Comparison of ENCODE assay signal across 17 cellular contexts in genomic region chr5:14701556-14701955, GRCh38. TPM values are rescaled to one million over a fixed set of nuclear protein-coding genes. Genes with fewer than 3 reads are reported as not detected.
DNase-seq lines count a peak whose midpoint lies in the region; TF ChIP-seq lines count a peak whose summit lies in the region.
"Had no signal": no experiment of that assay in that cellular context is flagged by ENCODE, and none has a peak within 500 bp of the region (broad histone marks: within the 10 kb centered on the region; RNA-seq: fewer than 3 reads in every experiment).

No MANE protein-coding gene starts in this region.

- H3K79me1 ChIP-seq in H9 (ENCODE audit: insufficient read depth, low read depth, low read length, poor library complexity, severe bottlenecking): no peaks in the 10 kb centered on the region

- H3K9ac ChIP-seq in H9 (ENCODE audit: extremely low read depth, insufficient read length, low read length): no peak overlapping the region

- H3K23me2 ChIP-seq in H9 (ENCODE audit: insufficient read length, low read depth, low read length, poor library complexity, severe bottlenecking): no peaks in the 10 kb centered on the region

- H3K36me3 ChIP-seq in suprapubic skin (peaks cover 26% of the 10 kb centered on the region), BE2C (peaks cover 9% of the 10 kb centered on the region)
- H3K36me3 ChIP-seq: ovary, thoracic aorta had no signal

- H3K27me3 Mint-ChIP-seq in activated naive CD4-positive, alpha-beta T cell treated with anti-CD3 and anti-CD28 coated beads, Interleukin-2, amount 50 U/mL, for 24 hours: no peaks in the 10 kb centered on the region
- H3K27me3 Mint-ChIP-seq in activated CD4-positive, alpha-beta memory T cell treated with anti-CD3 and anti-CD28 coated beads, Interleukin-2, amount 10 ng/mL, durations not matched to agents 7 days and 5 days: no peaks in the 10 kb centered on the region
- H3K27me3 Mint-ChIP-seq in H9 (ENCODE audit: low read depth): no peaks in the 10 kb centered on the region

- no peaks in the 10 kb centered on the region for H3K9me3 ChIP-seq in suprapubic skin
- no peaks in the 10 kb centered on the region for H3K9me3 ChIP-seq in H9 (ENCODE audit: control insufficient read depth, low read depth, low read length)
- H3K9me3 ChIP-seq in BE2C: no peaks in the 10 kb centered on the region
- H3K9me3 ChIP-seq: ovary, thoracic aorta had no signal

- no peak overlapping the region for H3K14ac ChIP-seq in H9 (ENCODE audit: insufficient read depth, low read length)

- no peak for DNase-seq in activated naive CD4-positive, alpha-beta T cell treated with anti-CD3 and anti-CD28 coated beads, Interleukin-2, amount 50 U/mL, for 16 hours
- no peak for DNase-seq in activated CD4-positive, alpha-beta memory T cell treated with anti-CD3 and anti-CD28 coated beads, Interleukin-2, amount 10 ng/mL, durations not matched to agents 7 days and 5 days
- DNase-seq in epithelial cell of prostate (ENCODE audit: low read depth, low spot score) (no peak), suprapubic skin (ENCODE audit: low spot score in 2 of 2) (no peak), dermis blood vessel endothelial cell (no peak), H9 (no peak), BE2C (no peak)
- DNase-seq: activated CD4-positive, CD25-positive, alpha-beta regulatory T cell; activated T-cell treated with anti-CD3 and anti-CD28 coated beads, Interleukin-2, amount 50 U/mL, for 4 hours; aorta; left ventricle myocardium superior; MM.1S; NCI-H187 treated with DMSO at 0.1 percent for 48 hours; ovary had no signal

- no peak overlapping the region for H3K23ac ChIP-seq in H9 (ENCODE audit: insufficient read length, low read depth, low read length)

- H3K4ac ChIP-seq in H9 (ENCODE audit: low read depth, low read length): no peak overlapping the region

- CTCF ChIA-PET in activated CD4-positive, alpha-beta memory T cell treated with anti-CD3 and anti-CD28 coated beads, Interleukin-2, amount 10 ng/mL, durations not matched to agents 7 days and 5 days (lab: Charles Lee): interaction anchor here (1.1 kb wide), 1 partner anchor 16 kb away, joined by 4 read pairs; no protein-coding TSS in a partner anchor

- no peak overlapping the region for H3T11ph ChIP-seq in H9 (ENCODE audit: low read length)

- no peak overlapping the region for H2BK120ac ChIP-seq in H9 (ENCODE audit: low read depth, low read length, poor library complexity, severe bottlenecking)

- H4K91ac ChIP-seq in H9 (ENCODE audit: insufficient read length, low read depth, low read length): no peak overlapping the region

- no peaks in the 10 kb centered on the region for H3K79me2 ChIP-seq in H9 (ENCODE audit: insufficient read depth, low read length)

- peaks cover 80% of the 10 kb centered on the region for H3K4me1 Mint-ChIP-seq in activated naive CD4-positive, alpha-beta T cell treated with anti-CD3 and anti-CD28 coated beads, Interleukin-2, amount 50 U/mL, for 24 hours
- H3K4me1 Mint-ChIP-seq in activated CD4-positive, alpha-beta memory T cell treated with anti-CD3 and anti-CD28 coated beads, Interleukin-2, amount 10 ng/mL, durations not matched to agents 7 days and 5 days: peaks cover 80% of the 10 kb centered on the region
- H3K4me1 Mint-ChIP-seq in H9: peaks cover 2% of the 10 kb centered on the region in 2 experiments; a peak in 2 of 4 replicates

- 96% methylated on average over 10 of the region's 10 CpGs for WGBS in suprapubic skin
- WGBS in H9 (ENCODE audit: extremely low coverage, insufficient read length, low lambda C conversion rate): no CpG with 5 or more reads among the region's 10 CpGs

- H3K56ac ChIP-seq in H9 (ENCODE audit: insufficient read length, low read depth, low read length): no peak overlapping the region

- no peak overlapping the region for H2BK15ac ChIP-seq in H9 (ENCODE audit: low read depth, low read length)

- H2AK5ac ChIP-seq in H9 (ENCODE audit: insufficient read length, low read length): no peak overlapping the region

- H4K20me1 ChIP-seq in H9 (ENCODE audit: control insufficient read depth, insufficient read depth, insufficient read length): peaks cover 2% of the 10 kb centered on the region

- peaks cover 43% of the 10 kb centered on the region for H3K36me3 Mint-ChIP-seq in activated naive CD4-positive, alpha-beta T cell treated with anti-CD3 and anti-CD28 coated beads, Interleukin-2, amount 50 U/mL, for 24 hours
- H3K36me3 Mint-ChIP-seq in activated CD4-positive, alpha-beta memory T cell treated with anti-CD3 and anti-CD28 coated beads, Interleukin-2, amount 10 ng/mL, durations not matched to agents 7 days and 5 days (ENCODE audit: low read depth): peaks cover 89% of the 10 kb centered on the region
- peaks cover 8 to 52% (median 12%) of the 10 kb centered on the region in 3 experiments; a peak in 6 of 7 replicates for H3K36me3 Mint-ChIP-seq in H9 (ENCODE audit: insufficient read depth in 1 of 3, low read depth in 3 of 3)

- H3K9me3 Mint-ChIP-seq in activated naive CD4-positive, alpha-beta T cell treated with anti-CD3 and anti-CD28 coated beads, Interleukin-2, amount 50 U/mL, for 24 hours: peaks cover 4% of the 10 kb centered on the region
- H3K9me3 Mint-ChIP-seq in activated CD4-positive, alpha-beta memory T cell treated with anti-CD3 and anti-CD28 coated beads, Interleukin-2, amount 10 ng/mL, durations not matched to agents 7 days and 5 days: no peaks in the 10 kb centered on the region
- no peaks in the 10 kb centered on the region for H3K9me3 Mint-ChIP-seq in H9
- H3K9me3 Mint-ChIP-seq: activated T-cell treated with anti-CD3 and anti-CD28 coated beads, Interleukin-2, amount 50 U/mL, for 4 hours had no signal

- H3K4me2 ChIP-seq in H9 (ENCODE audit: insufficient read depth, insufficient read length, low read length): no peak overlapping the region

- H3K27ac ChIP-seq in epithelial cell of prostate (peak overlapping the region; percentile 71), suprapubic skin (peak overlapping the region; percentile 61), H9 (ENCODE audit: insufficient read length, low read depth, low read length) (no peak overlapping the region)
- H3K27ac ChIP-seq: foreskin keratinocyte, ovary had no signal

- POLR2A ChIA-PET in activated CD4-positive, alpha-beta memory T cell treated with anti-CD3 and anti-CD28 coated beads, Interleukin-2, amount 10 ng/mL, durations not matched to agents 7 days and 5 days (lab: Charles Lee): interaction anchor here (1.4 to 2.9 kb wide), 2 partner anchors 15 to 34 kb away, joined by 3 to 8 read pairs; no protein-coding TSS in a partner anchor

- H3K27me3 ChIP-seq in suprapubic skin (no peaks in the 10 kb centered on the region), H9 (ENCODE audit: insufficient read depth, low read length) (no peaks in the 10 kb centered on the region), BE2C (no peaks in the 10 kb centered on the region)
- H3K27me3 ChIP-seq: foreskin keratinocyte, ovary had no signal

- H3K4me3 ChIP-seq in suprapubic skin (no peak overlapping the region), BE2C (ENCODE audit: low read depth, low read length) (no peak overlapping the region)
- H3K4me3 ChIP-seq: ovary, thoracic aorta had no signal

- H3K18ac ChIP-seq in H9 (ENCODE audit: insufficient read length, low read depth, low read length): no peak overlapping the region

- H2BK20ac ChIP-seq in H9 (ENCODE audit: low read depth, low read length, poor library complexity, severe bottlenecking): no peak overlapping the region

- TF ChIP-seq CTCF in suprapubic skin (IDR thresholded peaks at IDR 0.05) (no peak), H9 (conservative IDR thresholded peaks at IDR 0.05) (no peak), BE2C (IDR thresholded peaks at IDR 0.05; ENCODE audit: low read depth, low read length) (no peak)

- no peak for TF ChIP-seq POLR2A in suprapubic skin (IDR thresholded peaks at IDR 0.05)

- no peak overlapping the region for H4K5ac ChIP-seq in H9 (ENCODE audit: insufficient read length, low read depth, low read length)

- H3K4me1 ChIP-seq in suprapubic skin (peaks cover 46% of the 10 kb centered on the region), H9 (ENCODE audit: insufficient read depth, low read length) (no peaks in the 10 kb centered on the region), BE2C (peaks cover 3% of the 10 kb centered on the region)

- no peak for TF ChIP-seq EP300 in suprapubic skin (IDR thresholded peaks at IDR 0.05)

- no peak overlapping the region for H2AFZ ChIP-seq in H9 (ENCODE audit: low read length)

- H3K27ac Mint-ChIP-seq in activated naive CD4-positive, alpha-beta T cell treated with anti-CD3 and anti-CD28 coated beads, Interleukin-2, amount 50 U/mL, for 24 hours: peak overlapping the region; percentile 92
- H3K27ac Mint-ChIP-seq in activated CD4-positive, alpha-beta memory T cell treated with anti-CD3 and anti-CD28 coated beads, Interleukin-2, amount 10 ng/mL, durations not matched to agents 7 days and 5 days: peak overlapping the region; percentile 57
- peak overlapping the region in 1 of 3 experiments; percentile 53; a peak in 3 of 7 replicates for H3K27ac Mint-ChIP-seq in H9

- H2BK5ac ChIP-seq in H9 (ENCODE audit: insufficient read length, low read length): no peak overlapping the region

- H3K4me3 Mint-ChIP-seq in activated naive CD4-positive, alpha-beta T cell treated with anti-CD3 and anti-CD28 coated beads, Interleukin-2, amount 50 U/mL, for 24 hours: no peak overlapping the region
- no peak overlapping the region for H3K4me3 Mint-ChIP-seq in activated CD4-positive, alpha-beta memory T cell treated with anti-CD3 and anti-CD28 coated beads, Interleukin-2, amount 10 ng/mL, durations not matched to agents 7 days and 5 days
- H3K4me3 Mint-ChIP-seq in H9: no peak overlapping the region
- H3K4me3 Mint-ChIP-seq: activated T-cell treated with anti-CD3 and anti-CD28 coated beads, Interleukin-2, amount 50 U/mL, for 4 hours had no signal

- no peak overlapping the region for H2BK12ac ChIP-seq in H9 (ENCODE audit: insufficient read length, low read depth, low read length)

- no peak overlapping the region for H4K8ac ChIP-seq in H9 (replicated peaks; ENCODE audit: insufficient read length, low read depth, low read length)

RNA-seq across cellular contexts. Expression of gene OTULIN, which starts 37.0 kb away (rescaled TPM):
- 10 to 100 TPM; 69.6 to 71.7 TPM for total RNA-seq in activated CD4-positive, alpha-beta memory T cell treated with anti-CD3 and anti-CD28 coated beads, Interleukin-2, amount 10 ng/mL, durations not matched to agents 7 days and 5 days
- total RNA-seq in suprapubic skin: 100 to 1,000 TPM in 1 of 4 donors, 10 to 100 TPM in 3; 44.8 to 155 (median 62.5) TPM
- 26.3 and 31.0 TPM in 2 replicates for total RNA-seq in dermis blood vessel endothelial cell
- total RNA-seq in H9 (2021): 32.1 and 35.8 TPM in 2 replicates
- polyA plus RNA-seq in BE2C (2012; ENCODE audit: insufficient read depth, insufficient read length, low read depth): 14.1 TPM
